In genomic region chr3:119676020-119676419, GRCh38 we compare ENCODE assay signal across 8 cellular contexts. TPM values are rescaled to one million over a fixed set of nuclear protein-coding genes. Genes with fewer than 3 reads are reported as not detected.
DNase-seq lines count a peak whose midpoint lies in the region; ATAC-seq, FAIRE-seq and TF ChIP-seq lines count a peak whose summit lies in the region.

No MANE protein-coding gene starts in this region.

- no peak overlapping the region for H2AK5ac ChIP-seq in H9 (ENCODE audit: insufficient read length, low read length)

- no peaks in the 10 kb centered on the region for H4K20me1 ChIP-seq in H9 (ENCODE audit: control insufficient read depth, insufficient read depth, insufficient read length)

- no peak overlapping the region for H3K4ac ChIP-seq in H9 (ENCODE audit: low read depth, low read length)

- no peak overlapping the region for H3K14ac ChIP-seq in H9 (ENCODE audit: insufficient read depth, low read length)

- no CpG with 5 or more reads among the region's 1 CpG for WGBS in H9 (ENCODE audit: extremely low coverage, insufficient read length, low lambda C conversion rate)
- WGBS in small intestine, 3 donors: 31 to 56% (median 36%) methylated on average over 1 of the region's 1 CpG

- no peaks in the 10 kb centered on the region for H3K23me2 ChIP-seq in H9 (ENCODE audit: insufficient read length, low read depth, low read length, poor library complexity, severe bottlenecking)

- no peak for ATAC-seq in GM18505 (IDR thresholded peaks at IDR 0.05; ENCODE audit: unreplicated experiment)
- ATAC-seq in mucosa of descending colon: no peak

- peaks cover 5% of the 10 kb centered on the region; the same call in 1 of the 2 replicates for H3K79me2 ChIP-seq in H9 (ENCODE audit: insufficient read depth, low read length)

- peaks cover 0 to 6% of the 10 kb centered on the region in 2 donors for H3K36me3 ChIP-seq in small intestine (ENCODE audit: control insufficient read depth in 2 of 2, insufficient read depth in 2 of 2, low read length in 2 of 2)
- H3K36me3 ChIP-seq in mucosa of descending colon (ENCODE audit: low read depth): no peaks in the 10 kb centered on the region

- peaks cover 11 to 43% (median 36%) of the 10 kb centered on the region in 3 experiments for H3K36me3 Mint-ChIP-seq in H9 (ENCODE audit: insufficient read depth in 1 of 3, low read depth in 3 of 3)
- H3K36me3 Mint-ChIP-seq in glutamatergic neuron (ENCODE audit: unreplicated experiment): no peaks in the 10 kb centered on the region

- no peaks in the 10 kb centered on the region for H3K9me3 Mint-ChIP-seq in H9
- H3K9me3 Mint-ChIP-seq in glutamatergic neuron (ENCODE audit: unreplicated experiment): peaks cover 5% of the 10 kb centered on the region

- no peak overlapping the region for H3T11ph ChIP-seq in H9 (ENCODE audit: low read length)

- H3K23ac ChIP-seq in H9 (ENCODE audit: insufficient read length, low read depth, low read length): no peak overlapping the region

- H3K27ac Mint-ChIP-seq in H9 (no peak overlapping the region), glutamatergic neuron (ENCODE audit: unreplicated experiment) (peak overlapping the region; percentile 90)

- H3K9me3 ChIP-seq in H9 (ENCODE audit: control insufficient read depth, low read depth, low read length): no peaks in the 10 kb centered on the region
- no peaks in the 10 kb centered on the region for H3K9me3 ChIP-seq in small intestine (ENCODE audit: control insufficient read depth, low read depth)
- no peaks in the 10 kb centered on the region for H3K9me3 ChIP-seq in mucosa of descending colon

- no peaks in the 10 kb centered on the region for H3K79me1 ChIP-seq in H9 (ENCODE audit: insufficient read depth, low read depth, low read length, poor library complexity, severe bottlenecking)

- H3K4me3 ChIP-seq in small intestine (ENCODE audit: low read depth in 1 of 2, low read length in 2 of 2): peak overlapping the region in 1 of 2 donors; percentile 73
- no peak overlapping the region for H3K4me3 ChIP-seq in mucosa of descending colon

- H2BK20ac ChIP-seq in H9 (ENCODE audit: low read depth, low read length, poor library complexity, severe bottlenecking): no peak overlapping the region

- no peak overlapping the region for H4K91ac ChIP-seq in H9 (ENCODE audit: insufficient read length, low read depth, low read length)

- H3K4me1 Mint-ChIP-seq in H9: peaks cover 18 to 19% of the 10 kb centered on the region in 2 experiments
- peaks cover 6% of the 10 kb centered on the region for H3K4me1 Mint-ChIP-seq in glutamatergic neuron (ENCODE audit: low read depth, unreplicated experiment)

- intact Hi-C loops in mucosa of descending colon (cut with DNase I, micrococcal nuclease): no loop called here

- peak overlapping the region; percentile 95 for H3K9ac ChIP-seq in H9 (ENCODE audit: extremely low read depth, insufficient read length, low read length)

- H3K4me3 Mint-ChIP-seq in H9 (peak overlapping the region; percentile 86 to 96), glutamatergic neuron (ENCODE audit: unreplicated experiment) (peak overlapping the region; percentile 88)

- no peak overlapping the region for H4K5ac ChIP-seq in H9 (ENCODE audit: insufficient read length, low read depth, low read length)

- peak overlapping the region; percentile 97 for H3K4me2 ChIP-seq in H9 (ENCODE audit: insufficient read depth, insufficient read length, low read length)

- FAIRE-seq in small intestine (lab: Jason Lieb, UNC): no peak

- H3K4me1 ChIP-seq in H9 (ENCODE audit: insufficient read depth, low read length) (no peaks in the 10 kb centered on the region), small intestine (ENCODE audit: control insufficient read depth in 2 of 2, insufficient read depth in 1 of 2, low read depth in 1 of 2, low read length in 1 of 2) (peaks cover 0 to 7% of the 10 kb centered on the region in 2 donors), mucosa of descending colon (ENCODE audit: low read depth) (peaks cover 13% of the 10 kb centered on the region)

- no peak overlapping the region for H3K18ac ChIP-seq in H9 (ENCODE audit: insufficient read length, low read depth, low read length)

- no peaks in the 10 kb centered on the region for H3K27me3 ChIP-seq in H9 (ENCODE audit: insufficient read depth, low read length)
- H3K27me3 ChIP-seq in small intestine (ENCODE audit: control insufficient read depth in 2 of 2, insufficient read depth in 2 of 2, low read length in 2 of 2): no peaks in the 10 kb centered on the region

- H2BK5ac ChIP-seq in H9 (ENCODE audit: insufficient read length, low read length): no peak overlapping the region

- H2AFZ ChIP-seq in H9 (ENCODE audit: low read length): no peak overlapping the region

- no peaks in the 10 kb centered on the region for H3K27me3 Mint-ChIP-seq in H9 (ENCODE audit: low read depth)
- H3K27me3 Mint-ChIP-seq in glutamatergic neuron (ENCODE audit: unreplicated experiment): no peaks in the 10 kb centered on the region

- DNase-seq in H9 (no peak), glutamatergic neuron (no peak), small intestine (peak; percentile 59), mucosa of descending colon (no peak), cortex of kidney (lab: John Stamatoyannopoulos, UW) (no peak), mesenteric fat pad (ENCODE audit: low spot score) (no peak)

- no peak for TF ChIP-seq CTCF in H9 (conservative IDR thresholded peaks at IDR 0.05)
- TF ChIP-seq CTCF in VCaP (conservative IDR thresholded peaks at IDR 0.05): no peak
- TF ChIP-seq CTCF in glutamatergic neuron (IDR thresholded peaks at IDR 0.05; ENCODE audit: partially characterized antibody, unreplicated experiment): no peak
- TF ChIP-seq CTCF in mucosa of descending colon (IDR thresholded peaks at IDR 0.05): no peak

- no peak overlapping the region for H2BK120ac ChIP-seq in H9 (ENCODE audit: low read depth, low read length, poor library complexity, severe bottlenecking)

- H4K8ac ChIP-seq in H9 (replicated peaks; ENCODE audit: insufficient read length, low read depth, low read length): no peak overlapping the region

- H2BK12ac ChIP-seq in H9 (ENCODE audit: insufficient read length, low read depth, low read length): no peak overlapping the region

- TF ChIP-seq POLR2A in GM18505 (IDR thresholded peaks at IDR 0.05; ENCODE audit: borderline replicate concordance, extremely low read depth, insufficient read depth, insufficient read length): no peak

- H3K27ac ChIP-seq in H9 (ENCODE audit: insufficient read length, low read depth, low read length): no peak overlapping the region
- peak overlapping the region; percentile 81 for H3K27ac ChIP-seq in VCaP
- H3K27ac ChIP-seq in small intestine (ENCODE audit: low read depth in 1 of 2, low read length in 1 of 2): peak overlapping the region; percentile 71 to 82

- no peak overlapping the region for H2BK15ac ChIP-seq in H9 (ENCODE audit: low read depth, low read length)

- no peak overlapping the region for H3K56ac ChIP-seq in H9 (ENCODE audit: insufficient read length, low read depth, low read length)

RNA-seq across cellular contexts. Expression of gene COX17, which starts 1.2 kb away (rescaled TPM):
- total RNA-seq in H9 (2021) (47.0 and 53.4 TPM in 2 replicates), glutamatergic neuron (ENCODE audit: unreplicated experiment) (38.0 TPM), mucosa of descending colon (10 to 100 TPM; 45.5 to 56.4 (median 52.4) TPM), mesenteric fat pad (48.4 TPM)
- 100 to 1,000 TPM; 101 to 313 (median 221) TPM for polyA plus RNA-seq in small intestine

RNA-seq across cellular contexts. Expression of gene POPDC2, which starts 15.6 kb away (rescaled TPM):
- 0.37 and 0.97 TPM in 2 replicates for total RNA-seq in H9 (2021)
- total RNA-seq in glutamatergic neuron (ENCODE audit: unreplicated experiment): 1.4 TPM
- polyA plus RNA-seq in small intestine: 1 to 10 TPM; 1.8 to 8.6 (median 2.0) TPM
- 10 to 100 TPM in 1 of 3 donors, 1 to 10 TPM in 2; 4.2 to 89.0 (median 7.1) TPM for total RNA-seq in mucosa of descending colon
- 1.5 TPM for total RNA-seq in mesenteric fat pad

RNA-seq across cellular contexts. Expression of gene CFAP91, which starts 26.8 kb away (rescaled TPM):
- total RNA-seq in H9 (2021) (2.2 and 2.3 TPM in 2 replicates), glutamatergic neuron (ENCODE audit: unreplicated experiment) (0.59 TPM), mucosa of descending colon (1 to 10 TPM in 2 of 3 donors, under 1 TPM in 1; 0.51 to 6.2 (median 3.3) TPM), mesenteric fat pad (0.39 TPM)
- polyA plus RNA-seq in small intestine: under 1 TPM in 1 of 3 donors, not detected in 2; 0.43 TPM
